1 cellular context compared by ENCODE assay signal in the genomic region with DNA sequence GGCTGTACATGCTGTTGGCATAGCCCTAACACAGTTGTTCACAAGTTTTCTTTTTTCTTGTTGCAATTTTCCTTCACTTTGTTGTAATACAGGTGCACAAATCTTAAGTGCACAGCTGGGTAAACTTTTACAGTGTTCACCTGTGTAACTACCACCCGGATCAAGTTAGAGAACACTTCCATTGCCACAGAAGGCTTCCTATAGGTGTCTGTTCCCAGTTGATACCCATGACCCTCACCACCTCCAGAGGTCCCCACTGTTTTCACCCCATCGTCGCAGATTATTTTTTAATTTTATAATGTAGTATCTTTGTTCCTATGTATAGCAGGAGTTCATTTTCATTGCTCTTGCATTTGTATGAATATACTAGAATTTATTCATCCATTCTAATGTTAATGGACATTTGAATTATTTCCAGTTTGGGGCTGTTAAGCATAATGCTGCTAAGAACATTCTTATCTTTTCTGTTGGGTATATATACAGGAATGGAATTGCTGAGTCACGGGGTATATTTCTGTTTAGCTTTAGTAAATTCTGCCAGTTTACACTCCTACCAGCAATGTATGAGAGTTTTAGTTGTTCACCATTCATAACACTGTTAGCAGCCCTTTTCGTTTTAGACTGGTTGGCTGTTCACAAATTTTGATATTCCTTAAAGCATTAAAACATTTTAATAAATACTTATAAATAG.
TF ChIP-seq lines count a peak whose summit lies in the region.

No MANE protein-coding gene starts in this region.

TF ChIP-seq in HepG2, 621 proteins besides CTCF, POLR2A, EP300 and RAD21:
- no peak for TF ChIP-seq SNRNP70 (IDR thresholded peaks at IDR 0.05; ENCODE audit: low read depth, low read length)
- TF ChIP-seq, protein P1, sequence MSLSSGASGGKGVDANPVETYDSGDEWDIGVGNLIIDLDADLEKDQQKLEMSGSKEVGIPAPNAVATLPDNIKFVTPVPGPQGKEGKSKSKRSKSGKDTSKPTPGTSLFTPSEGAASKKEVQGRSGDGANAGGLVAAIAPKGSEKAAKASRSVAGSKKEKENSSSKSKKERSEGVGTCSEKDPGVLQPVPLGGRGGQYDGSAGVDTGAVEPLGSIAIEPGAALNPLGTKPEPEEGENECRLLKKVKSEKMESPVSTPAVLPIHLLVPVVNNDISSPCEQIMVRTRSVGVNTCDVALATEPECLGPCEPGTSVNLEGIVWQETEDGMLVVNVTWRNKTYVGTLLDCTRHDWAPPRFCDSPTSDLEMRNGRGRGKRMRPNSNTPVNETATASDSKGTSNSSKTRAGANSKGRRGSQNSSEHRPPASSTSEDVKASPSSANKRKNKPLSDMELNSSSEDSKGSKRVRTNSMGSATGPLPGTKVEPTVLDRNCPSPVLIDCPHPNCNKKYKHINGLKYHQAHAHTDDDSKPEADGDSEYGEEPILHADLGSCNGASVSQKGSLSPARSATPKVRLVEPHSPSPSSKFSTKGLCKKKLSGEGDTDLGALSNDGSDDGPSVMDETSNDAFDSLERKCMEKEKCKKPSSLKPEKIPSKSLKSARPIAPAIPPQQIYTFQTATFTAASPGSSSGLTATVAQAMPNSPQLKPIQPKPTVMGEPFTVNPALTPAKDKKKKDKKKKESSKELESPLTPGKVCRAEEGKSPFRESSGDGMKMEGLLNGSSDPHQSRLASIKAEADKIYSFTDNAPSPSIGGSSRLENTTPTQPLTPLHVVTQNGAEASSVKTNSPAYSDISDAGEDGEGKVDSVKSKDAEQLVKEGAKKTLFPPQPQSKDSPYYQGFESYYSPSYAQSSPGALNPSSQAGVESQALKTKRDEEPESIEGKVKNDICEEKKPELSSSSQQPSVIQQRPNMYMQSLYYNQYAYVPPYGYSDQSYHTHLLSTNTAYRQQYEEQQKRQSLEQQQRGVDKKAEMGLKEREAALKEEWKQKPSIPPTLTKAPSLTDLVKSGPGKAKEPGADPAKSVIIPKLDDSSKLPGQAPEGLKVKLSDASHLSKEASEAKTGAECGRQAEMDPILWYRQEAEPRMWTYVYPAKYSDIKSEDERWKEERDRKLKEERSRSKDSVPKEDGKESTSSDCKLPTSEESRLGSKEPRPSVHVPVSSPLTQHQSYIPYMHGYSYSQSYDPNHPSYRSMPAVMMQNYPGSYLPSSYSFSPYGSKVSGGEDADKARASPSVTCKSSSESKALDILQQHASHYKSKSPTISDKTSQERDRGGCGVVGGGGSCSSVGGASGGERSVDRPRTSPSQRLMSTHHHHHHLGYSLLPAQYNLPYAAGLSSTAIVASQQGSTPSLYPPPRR (CRISPR knock-in tag; IDR thresholded peaks at IDR 0.05; ENCODE audit: borderline replicate concordance) = no peak
- TF ChIP-seq MEIS1 (CRISPR knock-in tag; IDR thresholded peaks at IDR 0.05; ENCODE audit: borderline replicate concordance) = no peak
- peak; percentile 52; the same call in 1 of the 2 replicates for TF ChIP-seq NFE2L2 (IDR thresholded peaks at IDR 0.05; ENCODE audit: low read length)
- TF ChIP-seq RBM22 (optimal IDR thresholded peaks at IDR 0.05; ENCODE audit: low read length) = peak; percentile 22
- no peak for TF ChIP-seq TCF7L2 (IDR thresholded peaks at IDR 0.05; ENCODE audit: low read depth, low read length)
- TF ChIP-seq RFX3 (CRISPR knock-in tag; IDR thresholded peaks at IDR 0.05) = no peak
